In the genomic region with DNA sequence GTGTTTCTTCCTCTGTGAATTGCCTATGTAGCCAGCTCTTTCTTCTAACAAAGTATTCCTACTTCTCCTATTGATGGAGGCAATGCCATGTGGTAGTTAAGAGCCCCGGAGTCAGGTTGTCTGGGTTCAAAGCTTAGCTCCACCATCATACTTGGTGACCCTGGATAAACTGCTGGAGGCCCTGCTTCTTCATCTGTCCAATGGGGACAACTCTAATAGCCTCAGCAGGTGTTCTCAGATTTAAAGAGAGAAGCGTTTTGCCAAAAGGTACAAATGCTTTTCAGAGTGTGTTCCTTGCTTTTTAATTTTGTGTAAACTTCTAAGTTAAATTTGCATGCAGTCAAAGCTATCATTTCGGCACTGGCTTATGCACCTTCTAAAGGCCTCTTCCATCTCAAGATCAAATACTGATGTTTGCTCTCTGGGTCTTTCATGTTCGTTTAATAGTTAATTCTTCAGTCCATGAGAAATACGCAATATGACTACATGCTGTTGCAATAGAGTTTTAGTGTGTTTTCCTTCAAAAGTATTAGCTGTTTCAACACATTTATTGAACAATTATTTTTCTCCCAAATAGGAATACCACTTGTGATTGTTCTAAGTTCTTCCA, we compare ENCODE assay signal across 18 cellular contexts.
"Had no signal": no experiment of that assay in that cellular context is flagged by ENCODE, and none has a peak within 500 bp of the region (broad histone marks: within the 10 kb centered on the region; RNA-seq: fewer than 3 reads in every experiment).

No MANE protein-coding gene starts in this region.

- ATAC-seq: activated CD4-positive, alpha-beta T cell treated with anti-CD3 and anti-CD28 coated beads for 36 hours; esophagus mucosa; left colon; psoas muscle had no signal

- H3K9me3 Mint-ChIP-seq: activated CD4-positive, alpha-beta memory T cell treated with anti-CD3 and anti-CD28 coated beads, Interleukin-2, amount 10 ng/mL, durations not matched to agents 7 days and 5 days; activated naive CD4-positive, alpha-beta T cell treated with anti-CD3 and anti-CD28 coated beads for 36 hours; naive B cell had no signal

- H3K27ac Mint-ChIP-seq: activated CD4-positive, alpha-beta memory T cell treated with anti-CD3 and anti-CD28 coated beads, Interleukin-2, amount 10 ng/mL, durations not matched to agents 7 days and 5 days had no signal

- H3K36me3 ChIP-seq: breast epithelium, tibial artery had no signal

- DNase-seq: activated CD4-positive, alpha-beta memory T cell treated with anti-CD3 and anti-CD28 coated beads, Interleukin-2, amount 10 ng/mL, durations not matched to agents 7 days and 5 days; activated CD4-positive, alpha-beta T cell treated with anti-CD3 and anti-CD28 coated beads for 36 hours; activated naive CD4-positive, alpha-beta T cell treated with anti-CD3 and anti-CD28 coated beads for 36 hours; anterior cingulate cortex; dorsolateral prefrontal cortex; foreskin fibroblast; head of caudate nucleus; left colon; naive B cell; occipital lobe; psoas muscle; stimulated activated CD4-positive, alpha-beta T cell treated with anti-CD3 and anti-CD28 coated beads, Interleukin-12 subunit alpha, Interleukin-12 subunit beta, amount 100 ng/mL, for 4 hours; stimulated activated CD4-positive, alpha-beta T cell treated with anti-CD3 and anti-CD28 coated beads, Interleukin-2, amount 100 ng/mL, for 48 hours; stomach; T1000; tibial artery had no signal

- H3K27me3 ChIP-seq: breast epithelium, dorsolateral prefrontal cortex, stomach, tibial artery had no signal

- H3K9me3 ChIP-seq: breast epithelium, psoas muscle, stomach, tibial artery had no signal

- H3K4me3 Mint-ChIP-seq: activated CD4-positive, alpha-beta memory T cell treated with anti-CD3 and anti-CD28 coated beads, Interleukin-2, amount 10 ng/mL, durations not matched to agents 7 days and 5 days; activated CD4-positive, alpha-beta T cell treated with anti-CD3 and anti-CD28 coated beads for 36 hours; activated naive CD4-positive, alpha-beta T cell treated with anti-CD3 and anti-CD28 coated beads for 36 hours had no signal

- H3K27me3 Mint-ChIP-seq: activated CD4-positive, alpha-beta memory T cell treated with anti-CD3 and anti-CD28 coated beads, Interleukin-2, amount 10 ng/mL, durations not matched to agents 7 days and 5 days; activated CD4-positive, alpha-beta T cell treated with anti-CD3 and anti-CD28 coated beads for 36 hours; naive B cell had no signal

- H3K27ac ChIP-seq: psoas muscle had no signal

- H3K4me3 ChIP-seq: breast epithelium, dorsolateral prefrontal cortex, psoas muscle, stomach, tibial artery had no signal
